In the genomic region with DNA sequence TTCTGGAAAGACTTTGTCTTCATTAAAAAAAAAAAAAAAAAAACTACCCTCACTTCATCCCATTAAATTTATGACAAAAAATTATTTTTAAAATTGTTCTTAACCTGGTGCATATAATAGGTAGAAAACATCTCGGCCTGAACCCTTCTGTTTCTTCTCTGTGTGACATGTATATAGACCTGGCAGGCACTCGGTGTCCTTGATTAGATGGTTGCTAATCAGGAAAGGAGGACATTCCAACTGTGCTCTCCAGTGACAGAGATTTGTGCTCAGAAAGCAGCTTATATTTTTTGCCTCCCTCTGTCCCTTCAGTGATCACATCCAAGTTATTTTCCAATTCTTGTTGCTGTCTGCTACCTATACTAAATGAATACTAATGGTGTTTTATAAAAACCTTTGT, we compare ENCODE assay signal across 17 cellular contexts.
"Had no signal": no experiment of that assay in that cellular context is flagged by ENCODE, and none has a peak within 500 bp of the region (broad histone marks: within the 10 kb centered on the region; RNA-seq: fewer than 3 reads in every experiment).

No MANE protein-coding gene starts in this region.

- ATAC-seq: left lung; naive thymus-derived CD4-positive, alpha-beta T cell; psoas muscle; stimulated activated effector memory CD8-positive, alpha-beta T cell treated with anti-CD3 and anti-CD28 coated beads, Interleukin-12 subunit alpha, Interleukin-12 subunit beta, amount 100 ng/mL, for 72 hours; stimulated activated naive CD8-positive, alpha-beta T cell treated with anti-CD3 and anti-CD28 coated beads, Interleukin-15, Interleukin-2, amounts not matched to agents 100 U/mL and 50 U/mL, for 24 hours had no signal

- H3K4me3 ChIP-seq: colonic mucosa, esophagus squamous epithelium, left lung, lung, psoas muscle, smooth muscle cell, suprapubic skin, tibial artery, upper lobe of left lung had no signal

- H3K36me3 ChIP-seq: colonic mucosa, esophagus squamous epithelium, left lung, suprapubic skin, tibial artery, upper lobe of left lung had no signal

- H3K9me3 ChIP-seq: colonic mucosa, esophagus squamous epithelium, left lung, psoas muscle, suprapubic skin, tibial artery, upper lobe of left lung had no signal

- H3K4me1 ChIP-seq: colonic mucosa, esophagus squamous epithelium, left lung, psoas muscle, suprapubic skin, upper lobe of left lung had no signal

- H3K27ac ChIP-seq: colonic mucosa, esophagus squamous epithelium, left lung, psoas muscle, suprapubic skin, tibial artery, upper lobe of left lung had no signal

- H3K27me3 ChIP-seq: colonic mucosa, esophagus squamous epithelium, left lung, suprapubic skin, tibial artery, upper lobe of left lung had no signal

- DNase-seq: colonic mucosa; dermis blood vessel endothelial cell; esophagus squamous epithelium; hippocampal formation; left lung; midbrain; naive thymus-derived CD4-positive, alpha-beta T cell; nephron progenitor cell; psoas muscle; stimulated activated CD4-positive, alpha-beta T cell treated with anti-CD3 and anti-CD28 coated beads, Interleukin-2, amount 100 ng/mL, for 48 hours; stimulated activated naive CD8-positive, alpha-beta T cell treated with anti-CD3 and anti-CD28 coated beads, Interleukin-15, Interleukin-2, amounts not matched to agents 100 U/mL and 50 U/mL, for 24 hours; tibial artery; upper lobe of left lung had no signal
